13 cellular contexts compared by ENCODE assay signal in genomic region chr14:74582910-74583581, GRCh38. TPM values are rescaled to one million over a fixed set of nuclear protein-coding genes. Genes with fewer than 3 reads are reported as not detected.
DNase-seq lines count a peak whose midpoint lies in the region; ATAC-seq and TF ChIP-seq lines count a peak whose summit lies in the region.
"Had no signal": no experiment of that assay in that cellular context is flagged by ENCODE, and none has a peak within 500 bp of the region (broad histone marks: within the 10 kb centered on the region; RNA-seq: fewer than 3 reads in every experiment).

No MANE protein-coding gene starts in this region.

- H3K4me3 ChIP-seq in esophagus squamous epithelium = no peak overlapping the region
- H3K4me3 ChIP-seq in vagina = no peak overlapping the region
- H3K4me3 ChIP-seq: dorsolateral prefrontal cortex had no signal

- H3K4me1 ChIP-seq in esophagus squamous epithelium (peaks cover 28 to 78% (median 44%) of the 10 kb centered on the region in 3 donors), vagina (peaks cover 56% of the 10 kb centered on the region)

- DNase-seq in NCI-H146 (lab: John Stamatoyannopoulos, UW) (peak; percentile 29), NCI-H146 treated with DMSO at 0.1 percent for 48 hours (lab: John Stamatoyannopoulos, UW; ENCODE audit: unreplicated experiment) (no peak), esophagus squamous epithelium (lab: John Stamatoyannopoulos, UW) (no peak), neural crest cell (ENCODE audit: low read depth, low spot score) (no peak), vagina (ENCODE audit: extremely low spot score in 2 of 2) (no peak), CD14-positive monocyte (ENCODE audit: low spot score) (no peak), NCI-H2107 treated with DMSO at 0.1 percent for 48 hours (lab: John Stamatoyannopoulos, UW; ENCODE audit: unreplicated experiment) (no peak)
- DNase-seq: activated CD4-positive, CD25-positive, alpha-beta regulatory T cell treated with anti-CD3 and anti-CD28 coated beads, Interleukin-2, amount 50 U/mL, for 72 hours; activated effector memory CD4-positive, alpha-beta T cell treated with anti-CD3 and anti-CD28 coated beads, Interleukin-2, amount 50 U/mL, for 16 hours; NCI-H446; stimulated activated CD4-positive, alpha-beta T cell treated with anti-CD3 and anti-CD28 coated beads, Interleukin-2, amount 100 ng/mL, for 24 hours had no signal

- no peaks in the 10 kb centered on the region for H3K4me1 Mint-ChIP-seq in neural crest cell
- H3K4me1 Mint-ChIP-seq in CD14-positive monocyte = no peaks in the 10 kb centered on the region

- ATAC-seq in GM18517 (IDR thresholded peaks at IDR 0.05; ENCODE audit: unreplicated experiment) = no peak

- 50% methylated on average over 1 of the region's 1 CpG for WGBS in esophagus squamous epithelium, 2 donors

- H3K9me3 ChIP-seq in esophagus squamous epithelium = no peaks in the 10 kb centered on the region
- H3K9me3 ChIP-seq in vagina = no peaks in the 10 kb centered on the region

- no peak for TF ChIP-seq POLR2A in esophagus squamous epithelium (IDR thresholded peaks at IDR 0.05)
- TF ChIP-seq POLR2A in vagina (IDR thresholded peaks at IDR 0.05) = no peak

- H3K27me3 Mint-ChIP-seq in neural crest cell (ENCODE audit: low read depth) (no peaks in the 10 kb centered on the region), CD14-positive monocyte (ENCODE audit: low read depth in 3 of 3) (peaks cover 5 to 16% (median 10%) of the 10 kb centered on the region in 3 donors)

- peaks cover 0 to 6% (median 0%) of the 10 kb centered on the region in 3 donors for H3K36me3 ChIP-seq in esophagus squamous epithelium
- no peaks in the 10 kb centered on the region for H3K36me3 ChIP-seq in vagina

- intact Hi-C loops in esophagus squamous epithelium (cut with DNase I) = no loop called here
- intact Hi-C loops in vagina (cut with DNase I) = no loop called here
- intact Hi-C loops in CD14-positive monocyte (cut with micrococcal nuclease) = loop anchor here in 1 of 2 donors (5.0 kb wide), 1 partner anchor 116 kb away; no protein-coding TSS in a partner anchor

- H3K4me3 Mint-ChIP-seq in neural crest cell (no peak overlapping the region), CD14-positive monocyte (no peak overlapping the region)

- peak overlapping the region; percentile 42 to 74 (median 60) for H3K27ac ChIP-seq in esophagus squamous epithelium
- peak overlapping the region; percentile 57 for H3K27ac ChIP-seq in vagina
- H3K27ac ChIP-seq: dorsolateral prefrontal cortex had no signal

- H3K36me3 Mint-ChIP-seq in neural crest cell (ENCODE audit: low read depth) (no peaks in the 10 kb centered on the region), CD14-positive monocyte (no peaks in the 10 kb centered on the region)

- H3K9me3 Mint-ChIP-seq in neural crest cell (no peaks in the 10 kb centered on the region), CD14-positive monocyte (no peaks in the 10 kb centered on the region)

- H3K27me3 ChIP-seq in esophagus squamous epithelium (no peaks in the 10 kb centered on the region), vagina (no peaks in the 10 kb centered on the region)
- H3K27me3 ChIP-seq: dorsolateral prefrontal cortex had no signal

- no peak for TF ChIP-seq CTCF in esophagus squamous epithelium (IDR thresholded peaks at IDR 0.05)
- TF ChIP-seq CTCF in neural crest cell (conservative IDR thresholded peaks at IDR 0.05) = no peak
- no peak for TF ChIP-seq CTCF in vagina (IDR thresholded peaks at IDR 0.05)
- no peak for TF ChIP-seq CTCF in CD14-positive monocyte (IDR thresholded peaks at IDR 0.05)

- peak overlapping the region; percentile 27 for H3K27ac Mint-ChIP-seq in neural crest cell (ENCODE audit: unreplicated experiment)
- peak overlapping the region in 3 of 7 donors; percentile 21 to 54 (median 25) for H3K27ac Mint-ChIP-seq in CD14-positive monocyte

RNA-seq across cellular contexts. Expression of gene LTBP2, which starts 29.0 kb away (rescaled TPM):
- total RNA-seq in esophagus squamous epithelium (10 to 100 TPM; 10.3 to 41.6 (median 17.0) TPM), neural crest cell (0.93 and 1.3 TPM in 2 replicates), vagina (52.5 TPM)
- polyA plus RNA-seq in CD14-positive monocyte = under 1 TPM; 0.04 to 0.11 TPM
